Comparison of ENCODE assay signal across 10 cellular contexts in genomic region chr3:59559721-59560514, GRCh38.
DNase-seq lines count a peak whose midpoint lies in the region; ATAC-seq, FAIRE-seq and TF ChIP-seq lines count a peak whose summit lies in the region.
"Had no signal": no experiment of that assay in that cellular context is flagged by ENCODE, and none has a peak within 500 bp of the region (broad histone marks: within the 10 kb centered on the region; RNA-seq: fewer than 3 reads in every experiment).

No MANE protein-coding gene starts in this region.

- H3K79me2 ChIP-seq in hepatocyte, result no peaks in the 10 kb centered on the region

- H2AFZ ChIP-seq in hepatocyte, result no peak overlapping the region

- H3K27ac Mint-ChIP-seq in activated CD4-positive, alpha-beta memory T cell treated with anti-CD3 and anti-CD28 coated beads for 36 hours, result peak overlapping the region; percentile 80
- H3K27ac Mint-ChIP-seq: IgD-negative memory B cell, immature natural killer cell had no signal

- no peak for FAIRE-seq in urothelium cell line (lab: Jason Lieb, UNC)

- POLR2A ChIA-PET in activated CD4-positive, alpha-beta memory T cell treated with anti-CD3 and anti-CD28 coated beads for 36 hours (lab: Charles Lee), result no interaction called here

- 80% methylated on average over 4 of the region's 4 CpGs for WGBS in hepatocyte (ENCODE audit: low lambda C conversion rate, missing lambda C conversion rate)

- CTCF ChIA-PET in activated CD4-positive, alpha-beta memory T cell treated with anti-CD3 and anti-CD28 coated beads for 36 hours (lab: Charles Lee), result interaction anchor here (0.7 to 2.2 kb wide), 6 partner anchors 8 to 247 kb away, joined by 3 to 7 read pairs (median 4); no protein-coding TSS in a partner anchor

- no peak overlapping the region for H3K4me3 ChIP-seq in hepatocyte

- H3K4me3 Mint-ChIP-seq in activated CD4-positive, alpha-beta memory T cell treated with anti-CD3 and anti-CD28 coated beads for 36 hours, result no peak overlapping the region
- H3K4me3 Mint-ChIP-seq: IgD-negative memory B cell, immature natural killer cell had no signal

- peaks cover 4% of the 10 kb centered on the region for H3K27me3 Mint-ChIP-seq in activated CD4-positive, alpha-beta memory T cell treated with anti-CD3 and anti-CD28 coated beads for 36 hours
- H3K27me3 Mint-ChIP-seq: IgD-negative memory B cell had no signal

- H3K4me2 ChIP-seq in hepatocyte, result no peak overlapping the region

- TF ChIP-seq CTCF in hepatocyte (IDR thresholded peaks at IDR 0.05; ENCODE audit: poor library complexity), result no peak

- H3K4me1 ChIP-seq in hepatocyte (ENCODE audit: insufficient read depth), result no peaks in the 10 kb centered on the region

- H3K9me3 Mint-ChIP-seq in activated CD4-positive, alpha-beta memory T cell treated with anti-CD3 and anti-CD28 coated beads for 36 hours, result no peaks in the 10 kb centered on the region

- peak; percentile 5 for DNase-seq in stimulated activated naive CD4-positive, alpha-beta T cell treated with Interleukin-2 at 50 U/mL for 16 hours (lab: John Stamatoyannopoulos, UW)
- DNase-seq in stimulated activated naive CD4-positive, alpha-beta T cell (lab: John Stamatoyannopoulos, UW), result no peak
- peak; percentile 50 for DNase-seq in activated CD4-positive, alpha-beta memory T cell treated with anti-CD3 and anti-CD28 coated beads for 36 hours
- DNase-seq in hepatocyte (ENCODE audit: low spot score) (peak; percentile 56), urothelium cell line (ENCODE audit: low spot score) (peak; percentile 83), GF-D8 (lab: John Stamatoyannopoulos, UW) (no peak), HT-29 (ENCODE audit: low spot score) (no peak)
- DNase-seq: immature natural killer cell had no signal

- H3K36me3 Mint-ChIP-seq in activated CD4-positive, alpha-beta memory T cell treated with anti-CD3 and anti-CD28 coated beads for 36 hours, result no peaks in the 10 kb centered on the region
- H3K36me3 Mint-ChIP-seq: IgD-negative memory B cell, immature natural killer cell had no signal

- no peaks in the 10 kb centered on the region for H3K9me3 ChIP-seq in hepatocyte (ENCODE audit: low read depth)

- no peaks in the 10 kb centered on the region for H4K20me1 ChIP-seq in hepatocyte (ENCODE audit: insufficient read depth, poor library complexity, severe bottlenecking)

- no peaks in the 10 kb centered on the region for H3K9me2 ChIP-seq in hepatocyte (replicated peaks; ENCODE audit: insufficient read depth)

- intact Hi-C loops in activated CD4-positive, alpha-beta memory T cell treated with anti-CD3 and anti-CD28 coated beads for 36 hours (cut with micrococcal nuclease), result loop anchor here (1.0 to 10.0 kb wide), 10 partner anchors 20 to 525 kb away; no protein-coding TSS in a partner anchor

- no peak for ATAC-seq in HG03097 (IDR thresholded peaks at IDR 0.05; ENCODE audit: low FRiP score, unreplicated experiment)

- peak overlapping the region; percentile 16 for H3K27ac ChIP-seq in hepatocyte

- H3K27me3 ChIP-seq in hepatocyte, result peaks cover 18% of the 10 kb centered on the region

- no peaks in the 10 kb centered on the region for H3K36me3 ChIP-seq in hepatocyte (replicated peaks; ENCODE audit: insufficient read depth, low read depth)

- H3K4me1 Mint-ChIP-seq in activated CD4-positive, alpha-beta memory T cell treated with anti-CD3 and anti-CD28 coated beads for 36 hours (ENCODE audit: low read depth), result peaks cover 31% of the 10 kb centered on the region
- H3K4me1 Mint-ChIP-seq: IgD-negative memory B cell, immature natural killer cell had no signal

Comparison
In these comparisons a context has a peak if more than half of its experiments do, and no peak if none do; other contexts are left out.
1. DNase-seq: peak in stimulated activated naive CD4-positive, alpha-beta T cell treated with Interleukin-2 at 50 U/mL for 16 hours (single experiment), activated CD4-positive, alpha-beta memory T cell treated with anti-CD3 and anti-CD28 coated beads for 36 hours (single experiment), hepatocyte (single experiment) and urothelium cell line (single experiment); none in stimulated activated naive CD4-positive, alpha-beta T cell (0 of 6), GF-D8 (single experiment) and HT-29 (single experiment).